ENCODE assay signal across 10 cellular contexts in genomic region chr11:115215694-115216615, GRCh38.
A peak's percentile ranks its signal among the peaks of the same experiment; 100 is the strongest.
DNase-seq lines count a peak whose midpoint lies in the region; ATAC-seq and TF ChIP-seq lines count a peak whose summit lies in the region.
"Had no signal": no experiment of that assay in that cellular context is flagged by ENCODE, and none has a peak within 500 bp of the region (broad histone marks: within the 10 kb centered on the region; RNA-seq: fewer than 3 reads in every experiment).

No MANE protein-coding gene starts in this region.

- in situ Hi-C loops in astrocyte of the spinal cord (cut with HindIII; ENCODE audit: low sequenced_read_pairs) = no loop called here

- no peak overlapping the region for H3K4me3 ChIP-seq in KMS-11 (IDR thresholded peaks at IDR 0.05; ENCODE audit: insufficient read depth, low read depth, low read length)
- no peak overlapping the region for H3K4me3 ChIP-seq in astrocyte of the spinal cord (ENCODE audit: low read depth, low read length)
- H3K4me3 ChIP-seq: right atrium auricular region had no signal

- H3K79me2 ChIP-seq in KMS-11 (ENCODE audit: insufficient read depth, low read depth) = no peaks in the 10 kb centered on the region

- H4K20me1 ChIP-seq in KMS-11 (ENCODE audit: insufficient read depth) = no peaks in the 10 kb centered on the region

- no peak overlapping the region for H3K4me2 ChIP-seq in KMS-11

- peaks cover 62% of the 10 kb centered on the region for H3K4me1 ChIP-seq in KMS-11 (ENCODE audit: low read depth, poor library complexity, severe bottlenecking)
- H3K4me1 ChIP-seq: right atrium auricular region had no signal

- DNase-seq in ELR (ENCODE audit: low read depth) (peak; percentile 6), astrocyte of the spinal cord (ENCODE audit: low read depth, low spot score) (no peak), myocyte (ENCODE audit: low read depth) (peak; percentile 13), activated T-cell treated with anti-CD3 and anti-CD28 coated beads for 4 hours (no peak)
- DNase-seq: activated CD8-positive, alpha-beta memory T cell treated with anti-CD3 and anti-CD28 coated beads, Interleukin-2, amount 50 U/mL, for 4 hours had no signal

- H3K9ac ChIP-seq in KMS-11 = no peak overlapping the region

- H3K27me3 ChIP-seq in KMS-11 (ENCODE audit: insufficient read depth, low read depth) = no peaks in the 10 kb centered on the region
- H3K27me3 ChIP-seq: right atrium auricular region had no signal

- ATAC-seq in HG03108 (IDR thresholded peaks at IDR 0.05; ENCODE audit: unreplicated experiment) = no peak
- no peak for ATAC-seq in GM18868 (IDR thresholded peaks at IDR 0.05; ENCODE audit: unreplicated experiment)
- ATAC-seq in GM21825 (IDR thresholded peaks at IDR 0.05; ENCODE audit: unreplicated experiment) = no peak

- no peaks in the 10 kb centered on the region for H3K36me3 ChIP-seq in KMS-11 (ENCODE audit: insufficient read depth)
- H3K36me3 ChIP-seq: right atrium auricular region had no signal

- H3K27ac ChIP-seq in KMS-11 = no peak overlapping the region
- H3K27ac ChIP-seq: right atrium auricular region had no signal

- H2AFZ ChIP-seq in KMS-11 (ENCODE audit: low read depth) = no peak overlapping the region

- TF ChIP-seq CTCF in KMS-11 (conservative IDR thresholded peaks at IDR 0.05; ENCODE audit: low read depth, low read length) (peak; percentile 50), astrocyte of the spinal cord (IDR thresholded peaks at IDR 0.05; ENCODE audit: low read depth, low read length) (peak; percentile 50)

Comparison
In these comparisons a context has a peak if more than half of its experiments do, and no peak if none do; other contexts are left out.
1. DNase-seq: peak in ELR (single experiment) and myocyte (single experiment); none in astrocyte of the spinal cord (single experiment) and activated T-cell treated with anti-CD3 and anti-CD28 coated beads for 4 hours (single experiment).